Comparison of ENCODE assay signal across 10 cellular contexts in the genomic region with DNA sequence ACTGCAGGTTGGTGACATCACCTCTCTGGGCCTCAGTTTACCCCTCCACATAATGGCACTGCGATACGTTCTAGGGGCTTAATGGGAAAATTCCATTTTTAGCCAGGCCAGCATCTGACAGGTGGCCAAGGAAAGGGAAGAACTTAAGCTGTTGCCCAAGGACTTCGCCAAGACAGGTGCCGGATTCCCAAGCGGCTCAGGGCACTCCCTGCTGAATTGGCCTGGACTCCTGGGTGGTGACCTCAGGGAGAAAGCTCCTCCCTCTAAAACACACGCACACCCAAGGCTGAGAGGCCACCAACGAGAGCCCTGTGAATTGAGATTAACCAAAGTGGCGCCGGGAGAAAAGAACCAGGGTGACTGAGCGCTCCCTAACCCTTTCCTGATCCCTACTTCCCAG. TPM values are rescaled to one million over a fixed set of nuclear protein-coding genes. Genes with fewer than 3 reads are reported as not detected.
DNase-seq lines count a peak whose midpoint lies in the region; ATAC-seq lines count a peak whose summit lies in the region.
"Had no signal": no experiment of that assay in that cellular context is flagged by ENCODE, and none has a peak within 500 bp of the region (broad histone marks: within the 10 kb centered on the region; RNA-seq: fewer than 3 reads in every experiment).

No MANE protein-coding gene starts in this region.

- H3K4me1 Mint-ChIP-seq in T-helper 2 cell treated with Interferon-gamma antibody and Interleukin-4, amounts not matched to agents 5 μg/mL and 100 μg/mL, for 36 hours (ENCODE audit: low read depth) = peaks cover 13% of the 10 kb centered on the region
- H3K4me1 Mint-ChIP-seq in activated naive CD8-positive, alpha-beta T cell (ENCODE audit: low read depth) = peaks cover 15% of the 10 kb centered on the region
- H3K4me1 Mint-ChIP-seq in immature natural killer cell = peaks cover 25 to 30% of the 10 kb centered on the region in 2 donors
- peaks cover 72% of the 10 kb centered on the region for H3K4me1 Mint-ChIP-seq in stimulated activated memory B cell treated with anti-CD40 and anti-IgM and Interleukin-4, amounts not matched to agents 10 μg/mL and 1 μg/mL and 100 μg/mL, for 72 hours

- no peak for ATAC-seq in stimulated activated memory B cell treated with anti-CD40 and anti-IgM and Interleukin-4, amounts not matched to agents 10 μg/mL and 1 μg/mL and 100 μg/mL, for 72 hours
- ATAC-seq in HG02870 (IDR thresholded peaks at IDR 0.05; ENCODE audit: unreplicated experiment) (no peak), GM21528 (IDR thresholded peaks at IDR 0.05; ENCODE audit: low FRiP score, unreplicated experiment) (no peak)

- H3K4me3 Mint-ChIP-seq in T-helper 2 cell treated with Interferon-gamma antibody and Interleukin-4, amounts not matched to agents 5 μg/mL and 100 μg/mL, for 36 hours = peak overlapping the region; percentile 58
- peak overlapping the region; percentile 64 for H3K4me3 Mint-ChIP-seq in activated naive CD8-positive, alpha-beta T cell
- H3K4me3 Mint-ChIP-seq in immature natural killer cell = peak overlapping the region; percentile 58 to 77 (median 67)
- H3K4me3 Mint-ChIP-seq in stimulated activated memory B cell treated with anti-CD40 and anti-IgM and Interleukin-4, amounts not matched to agents 10 μg/mL and 1 μg/mL and 100 μg/mL, for 72 hours = peak overlapping the region; percentile 73

- no peaks in the 10 kb centered on the region for H3K9me3 Mint-ChIP-seq in T-helper 2 cell treated with Interferon-gamma antibody and Interleukin-4, amounts not matched to agents 5 μg/mL and 100 μg/mL, for 36 hours
- H3K9me3 Mint-ChIP-seq in activated naive CD8-positive, alpha-beta T cell (ENCODE audit: low read depth) = no peaks in the 10 kb centered on the region
- peaks cover 0 to 2% (median 0%) of the 10 kb centered on the region in 6 donors for H3K9me3 Mint-ChIP-seq in immature natural killer cell
- H3K9me3 Mint-ChIP-seq in stimulated activated memory B cell treated with anti-CD40 and anti-IgM and Interleukin-4, amounts not matched to agents 10 μg/mL and 1 μg/mL and 100 μg/mL, for 72 hours = no peaks in the 10 kb centered on the region

- H3K27ac Mint-ChIP-seq in T-helper 2 cell treated with Interferon-gamma antibody and Interleukin-4, amounts not matched to agents 5 μg/mL and 100 μg/mL, for 36 hours = no peak overlapping the region
- no peak overlapping the region for H3K27ac Mint-ChIP-seq in activated naive CD8-positive, alpha-beta T cell
- peak overlapping the region in 1 of 6 donors; percentile 40 for H3K27ac Mint-ChIP-seq in immature natural killer cell
- no peak overlapping the region for H3K27ac Mint-ChIP-seq in stimulated activated memory B cell treated with anti-CD40 and anti-IgM and Interleukin-4, amounts not matched to agents 10 μg/mL and 1 μg/mL and 100 μg/mL, for 72 hours

- no peak for DNase-seq in T-helper 2 cell treated with Interferon-gamma antibody and Interleukin-4, amounts not matched to agents 5 μg/mL and 100 μg/mL, for 36 hours (ENCODE audit: low spot score)
- no peak for DNase-seq in T-helper 2 cell
- DNase-seq in immature natural killer cell = no peak
- no peak for DNase-seq in NCI-H187 treated with DMSO at 0.1 percent for 48 hours (lab: John Stamatoyannopoulos, UW)
- DNase-seq: NCI-H774; stimulated activated CD4-positive, alpha-beta T cell treated with anti-CD3 and anti-CD28 coated beads, Interleukin-4, amount 100 ng/mL, for 24 hours had no signal

- H3K27me3 Mint-ChIP-seq in T-helper 2 cell treated with Interferon-gamma antibody and Interleukin-4, amounts not matched to agents 5 μg/mL and 100 μg/mL, for 36 hours (ENCODE audit: low read depth) = peaks cover 4% of the 10 kb centered on the region
- H3K27me3 Mint-ChIP-seq in activated naive CD8-positive, alpha-beta T cell = no peaks in the 10 kb centered on the region
- H3K27me3 Mint-ChIP-seq in immature natural killer cell (ENCODE audit: low read depth in 3 of 3) = peaks cover 0 to 3% (median 0%) of the 10 kb centered on the region in 3 donors
- H3K27me3 Mint-ChIP-seq in stimulated activated memory B cell treated with anti-CD40 and anti-IgM and Interleukin-4, amounts not matched to agents 10 μg/mL and 1 μg/mL and 100 μg/mL, for 72 hours = no peaks in the 10 kb centered on the region

- peaks cover 4% of the 10 kb centered on the region for H3K36me3 Mint-ChIP-seq in T-helper 2 cell treated with Interferon-gamma antibody and Interleukin-4, amounts not matched to agents 5 μg/mL and 100 μg/mL, for 36 hours (ENCODE audit: low read depth)
- no peaks in the 10 kb centered on the region for H3K36me3 Mint-ChIP-seq in activated naive CD8-positive, alpha-beta T cell
- peaks cover 0 to 7% (median 4%) of the 10 kb centered on the region in 3 donors for H3K36me3 Mint-ChIP-seq in immature natural killer cell
- H3K36me3 Mint-ChIP-seq in stimulated activated memory B cell treated with anti-CD40 and anti-IgM and Interleukin-4, amounts not matched to agents 10 μg/mL and 1 μg/mL and 100 μg/mL, for 72 hours = peaks cover 38% of the 10 kb centered on the region

RNA-seq across cellular contexts. Expression of a gene that starts 13.3 kb away (rescaled TPM):
- polyA plus RNA-seq in immature natural killer cell = 10 to 100 TPM in 2 of 3 donors, 1 to 10 TPM in 1; 7.3 to 39.1 (median 12.6) TPM

RNA-seq across cellular contexts. Expression of a gene that starts 24.1 kb away (rescaled TPM):
- polyA plus RNA-seq in immature natural killer cell = 100 to 1,000 TPM in 1 of 3 donors, 10 to 100 TPM in 2; 62.7 to 105 (median 83.3) TPM

RNA-seq across cellular contexts. Expression of a gene that starts 42.1 kb away (rescaled TPM):
- polyA plus RNA-seq in immature natural killer cell = 1 to 10 TPM; 1.7 to 4.7 (median 3.5) TPM
